In the genomic region with DNA sequence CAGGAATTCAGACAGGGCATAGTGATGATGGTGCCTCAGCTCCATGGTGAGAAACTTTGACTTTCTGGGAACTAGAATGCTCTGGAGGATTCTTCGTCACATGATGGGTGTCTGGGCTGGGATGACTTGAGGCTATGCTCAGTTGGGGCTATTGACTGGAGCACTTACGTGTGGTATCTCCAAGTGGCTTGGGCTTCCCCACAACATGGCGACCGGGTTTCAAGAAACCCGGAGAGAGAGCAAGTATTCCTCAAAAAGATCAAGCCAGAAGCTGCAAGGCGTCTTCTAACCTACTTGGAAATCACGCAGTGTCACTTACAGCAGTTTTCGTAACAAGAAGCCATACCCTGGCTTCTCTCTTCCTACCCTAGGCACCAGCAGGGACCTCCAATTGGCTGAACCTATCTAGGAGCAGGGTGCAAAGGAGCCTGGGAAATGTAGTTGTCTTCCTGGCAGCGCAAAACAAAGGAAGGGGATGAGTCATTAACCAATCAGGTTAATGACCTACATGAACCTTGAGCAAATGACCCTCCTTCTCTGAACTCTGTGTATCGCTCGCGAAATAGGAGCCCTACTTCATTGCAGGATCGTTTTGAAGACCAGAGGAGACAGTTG, we compare ENCODE assay signal across 26 cellular contexts. TPM values are rescaled to one million over a fixed set of nuclear protein-coding genes. Genes with fewer than 3 reads are reported as not detected.
DNase-seq lines count a peak whose midpoint lies in the region; ATAC-seq, FAIRE-seq and TF ChIP-seq lines count a peak whose summit lies in the region.
"Had no signal": no experiment of that assay in that cellular context is flagged by ENCODE, and none has a peak within 500 bp of the region (broad histone marks: within the 10 kb centered on the region; RNA-seq: fewer than 3 reads in every experiment).

No MANE protein-coding gene starts in this region.

- in situ Hi-C loops in GM12878 (cut with MboI) = no loop called here

- H3K4me1 ChIP-seq in GM23338 (ENCODE audit: insufficient read depth) (no peaks in the 10 kb centered on the region), GM12878 (ENCODE audit: control insufficient read depth, insufficient read depth, low read length) (peaks cover 5% of the 10 kb centered on the region; the same call in 1 of the 2 replicates), testis (no peaks in the 10 kb centered on the region)
- H3K4me1 ChIP-seq: breast epithelium had no signal

- peaks cover 6% of the 10 kb centered on the region for H3K9me3 Mint-ChIP-seq in activated naive CD4-positive, alpha-beta T cell treated with anti-CD3 and anti-CD28 coated beads, Interleukin-2, amount 50 U/mL, for 24 hours
- peaks cover 9% of the 10 kb centered on the region for H3K9me3 Mint-ChIP-seq in activated naive CD4-positive, alpha-beta T cell treated with anti-CD3 and anti-CD28 coated beads for 36 hours
- peaks cover 96% of the 10 kb centered on the region for H3K9me3 Mint-ChIP-seq in GM23338
- H3K9me3 Mint-ChIP-seq: IgD-negative memory B cell had no signal

- H3K9me3 ChIP-seq in GM12878 (replicated peaks; ENCODE audit: control insufficient read depth, insufficient read depth, low read length) = peaks cover 2% of the 10 kb centered on the region; the same call in 1 of the 3 replicates
- no peaks in the 10 kb centered on the region for H3K9me3 ChIP-seq in testis

- H3K27ac Mint-ChIP-seq in activated naive CD4-positive, alpha-beta T cell treated with anti-CD3 and anti-CD28 coated beads, Interleukin-2, amount 50 U/mL, for 24 hours = peak overlapping the region; percentile 64
- H3K27ac Mint-ChIP-seq in activated naive CD4-positive, alpha-beta T cell treated with anti-CD3 and anti-CD28 coated beads for 36 hours = no peak overlapping the region
- H3K27ac Mint-ChIP-seq in GM23338 = no peak overlapping the region

- H3F3A ChIP-seq in GM23338 (replicated peaks; ENCODE audit: low read depth) = no peaks in the 10 kb centered on the region

- H3K27me3 Mint-ChIP-seq in activated naive CD4-positive, alpha-beta T cell treated with anti-CD3 and anti-CD28 coated beads, Interleukin-2, amount 50 U/mL, for 24 hours = no peaks in the 10 kb centered on the region
- no peaks in the 10 kb centered on the region for H3K27me3 Mint-ChIP-seq in activated naive CD4-positive, alpha-beta T cell treated with anti-CD3 and anti-CD28 coated beads for 36 hours (ENCODE audit: low read depth)
- peaks cover 9% of the 10 kb centered on the region for H3K27me3 Mint-ChIP-seq in GM23338 (ENCODE audit: insufficient read depth, low read depth, poor library complexity)
- H3K27me3 Mint-ChIP-seq: IgD-negative memory B cell, naive B cell had no signal

- no peak overlapping the region for H3K9ac ChIP-seq in GM12878 (ENCODE audit: control insufficient read depth, insufficient read depth, low read length)

- no peak overlapping the region for H3K4me2 ChIP-seq in GM23338
- H3K4me2 ChIP-seq in GM12878 (ENCODE audit: control insufficient read depth, insufficient read depth) = no peak overlapping the region

- POLR2A ChIA-PET in GM12878 (lab: Charles Lee) = interaction anchor here (0.5 kb wide), 1 partner anchor 290 kb away, joined by 3 read pairs; no protein-coding TSS in a partner anchor

- H3K4me1 Mint-ChIP-seq in activated naive CD4-positive, alpha-beta T cell treated with anti-CD3 and anti-CD28 coated beads, Interleukin-2, amount 50 U/mL, for 24 hours = peaks cover 91% of the 10 kb centered on the region
- H3K4me1 Mint-ChIP-seq in activated naive CD4-positive, alpha-beta T cell treated with anti-CD3 and anti-CD28 coated beads for 36 hours (ENCODE audit: low read depth) = peaks cover 82% of the 10 kb centered on the region
- H3K4me1 Mint-ChIP-seq in GM23338 = no peaks in the 10 kb centered on the region

- H3K79me2 ChIP-seq in GM23338 (replicated peaks; ENCODE audit: insufficient read depth) = no peaks in the 10 kb centered on the region
- H3K79me2 ChIP-seq in GM12878 (ENCODE audit: control insufficient read depth, insufficient read depth, low read length) = peaks cover 62% of the 10 kb centered on the region

- intact Hi-C loops in activated naive CD4-positive, alpha-beta T cell treated with anti-CD3 and anti-CD28 coated beads for 36 hours (cut with micrococcal nuclease) = no loop called here
- intact Hi-C loops in GM12878 (cut with micrococcal nuclease; ENCODE audit: unreplicated experiment) (no loop called here), testis (cut with DNase I; ENCODE audit: low total_unique reads) (no loop called here)

- H3K9me2 ChIP-seq in GM23338 (ENCODE audit: insufficient read depth) = no peaks in the 10 kb centered on the region

- peaks cover 28% of the 10 kb centered on the region for H3K36me3 Mint-ChIP-seq in activated naive CD4-positive, alpha-beta T cell treated with anti-CD3 and anti-CD28 coated beads, Interleukin-2, amount 50 U/mL, for 24 hours
- peaks cover 62% of the 10 kb centered on the region for H3K36me3 Mint-ChIP-seq in activated naive CD4-positive, alpha-beta T cell treated with anti-CD3 and anti-CD28 coated beads for 36 hours (ENCODE audit: low read depth)
- H3K36me3 Mint-ChIP-seq in GM23338 (ENCODE audit: low read depth) = peaks cover 33% of the 10 kb centered on the region

- H3K4me3 ChIP-seq in GM23338 (no peak overlapping the region), GM12878 (no peak overlapping the region), testis (no peak overlapping the region)
- H3K4me3 ChIP-seq: breast epithelium, ovary had no signal

- H3K27me3 ChIP-seq in GM23338 (ENCODE audit: insufficient read depth) (no peaks in the 10 kb centered on the region), GM12878 (replicated peaks in 1 of 2; ENCODE audit: control insufficient read depth in 2 of 2, insufficient read depth in 2 of 2, low read length in 1 of 2) (no peaks in the 10 kb centered on the region), testis (no peaks in the 10 kb centered on the region)
- H3K27me3 ChIP-seq: breast epithelium, ovary had no signal

- TF ChIP-seq POLR2A in GM12878 (IDR thresholded peaks at IDR 0.05; ENCODE audit: low read depth, low read length) (no peak), testis (IDR thresholded peaks at IDR 0.05) (no peak)

- ATAC-seq in GM23338 = no peak
- no peak for ATAC-seq in GM12878
- no peak for ATAC-seq in HG03354 (IDR thresholded peaks at IDR 0.05; ENCODE audit: poor library complexity, severe bottlenecking, unreplicated experiment)
- ATAC-seq: activated T-cell treated with anti-CD3 and anti-CD28 coated beads, Interleukin-2, amount 50 U/mL, for 4 hours; esophagus mucosa had no signal

- H3K36me3 ChIP-seq in GM23338 (ENCODE audit: insufficient read depth) (no peaks in the 10 kb centered on the region), GM12878 (ENCODE audit: control insufficient read depth in 2 of 2, insufficient read depth in 2 of 2, low read length in 1 of 2) (peaks cover 5 to 6% of the 10 kb centered on the region in 2 experiments; a peak in 3 of 4 replicates), testis (ENCODE audit: low read depth, missing control alignments) (no peaks in the 10 kb centered on the region)
- H3K36me3 ChIP-seq: breast epithelium, ovary had no signal

- peak overlapping the region; percentile 74; the same call in 1 of the 2 replicates for H2AFZ ChIP-seq in GM23338
- H2AFZ ChIP-seq in GM12878 (ENCODE audit: control insufficient read depth, low read depth, low read length) = no peak overlapping the region

- DNase-seq in activated naive CD4-positive, alpha-beta T cell treated with anti-CD3 and anti-CD28 coated beads for 36 hours = no peak
- peak; percentile 53 for DNase-seq in GM23338 (ENCODE audit: low spot score)
- no peak for DNase-seq in GM12878 (ENCODE audit: low read depth, low spot score)
- DNase-seq in testis = peak; percentile 37
- no peak for DNase-seq in Ammon's horn (ENCODE audit: low spot score)
- DNase-seq: activated naive CD4-positive, alpha-beta T cell; activated T-cell treated with anti-CD3 and anti-CD28 coated beads, Interleukin-2, amount 50 U/mL, for 4 hours; amygdala; DMS153; effector memory CD4-positive, alpha-beta T cell; foreskin melanocyte; HCEC 1CT; naive B cell; NCI-H1436; NCI-H446 treated with DMSO at 0.1 percent for 48 hours; ovary; retina; T1000 had no signal

- FAIRE-seq in GM12878 (lab: Jason Lieb, UNC) = no peak
- FAIRE-seq: G401.6 had no signal

- CTCF ChIA-PET in activated naive CD4-positive, alpha-beta T cell treated with anti-CD3 and anti-CD28 coated beads for 36 hours (lab: Charles Lee) = no interaction called here
- CTCF ChIA-PET in GM12878 (lab: Yijun Ruan, JAX) = no interaction called here

- TF ChIP-seq EP300 in GM12878 (IDR thresholded peaks at IDR 0.05; ENCODE audit: borderline replicate concordance in 1 of 2, control insufficient read depth in 1 of 2, low read depth in 2 of 2, low read length in 2 of 2) = no peak

- H3K27ac ChIP-seq in GM23338 (ENCODE audit: low read depth) (no peak overlapping the region), GM12878 (ENCODE audit: control insufficient read depth, insufficient read depth) (no peak overlapping the region), testis (no peak overlapping the region)
- H3K27ac ChIP-seq: breast epithelium, C4-2B, ovary had no signal

- TSS peak; percentile 10 for BruUV-seq in GM12878 (replicated peaks; lab: Mats Ljungman, UMichigan)

- TF ChIP-seq RAD21 in GM12878 (IDR thresholded peaks at IDR 0.05; ENCODE audit: insufficient read depth, low read depth, low read length) = no peak

- no peak overlapping the region for H3K4me3 Mint-ChIP-seq in activated naive CD4-positive, alpha-beta T cell treated with anti-CD3 and anti-CD28 coated beads, Interleukin-2, amount 50 U/mL, for 24 hours
- H3K4me3 Mint-ChIP-seq in activated naive CD4-positive, alpha-beta T cell treated with anti-CD3 and anti-CD28 coated beads for 36 hours = no peak overlapping the region
- no peak overlapping the region for H3K4me3 Mint-ChIP-seq in GM23338
- H3K4me3 Mint-ChIP-seq: activated T-cell treated with anti-CD3 and anti-CD28 coated beads, Interleukin-2, amount 50 U/mL, for 4 hours had no signal

- RAD21 ChIA-PET in GM12878 (lab: Charles Lee; ENCODE audit: unreplicated experiment) = interaction anchor here (1.0 kb wide), 1 partner anchor 21 kb away, joined by 3 read pairs; no protein-coding TSS in a partner anchor

- H4K20me1 ChIP-seq in GM23338 (replicated peaks; ENCODE audit: insufficient read depth) (no peaks in the 10 kb centered on the region), GM12878 (ENCODE audit: control insufficient read depth, insufficient read depth) (peaks cover 3% of the 10 kb centered on the region; the same call in 1 of the 2 replicates)

- WGBS in GM12878 (ENCODE audit: insufficient coverage, insufficient replicate concordance, low lambda C conversion rate, missing lambda C conversion rate) = 98% methylated on average over 13 of the region's 13 CpGs
- 48 to 67% methylated on average over 13 of the region's 13 CpGs for WGBS in testis, 2 donors

- TF ChIP-seq CTCF in GM23338 (conservative IDR thresholded peaks at IDR 0.05; ENCODE audit: low read depth in 2 of 2) (no peak), GM12878 (IDR thresholded peaks at IDR 0.05 in 2 of 3, conservative IDR thresholded peaks at IDR 0.05 in 1 of 3; ENCODE audit: control insufficient read depth in 2 of 3, extremely low read depth in 1 of 3, insufficient read depth in 1 of 3, low read depth in 3 of 3, low read length in 3 of 3) (no peak), testis (IDR thresholded peaks at IDR 0.05) (no peak)

- SMC1A ChIA-PET in GM12878 (lab: Charles Lee; ENCODE audit: uncharacterized antibody, unreplicated experiment) = interaction anchor here (0.8 kb wide), 1 partner anchor 16 kb away, joined by 3 read pairs; no protein-coding TSS in a partner anchor

RNA-seq across cellular contexts. Expression of gene VAV1, which starts 22.4 kb away (rescaled TPM):
- 100 to 1,000 TPM in 1 of 2 experiments, 10 to 100 TPM in 1; 93.6 to 103 TPM for total RNA-seq in activated naive CD4-positive, alpha-beta T cell treated with anti-CD3 and anti-CD28 coated beads for 36 hours
- total RNA-seq in GM23338 (2014; rRNA removed; shearing (Covaris generic)) = 1.7 and 1.8 TPM in 2 replicates
- polyA plus RNA-seq in GM23338 (2016; fragmentation: Nextera tagmentation; extraction: Ambion mirVana) (0.82 and 1.0 TPM in 2 replicates), GM12878 (2011; rRNA removed) (21.9 and 36.9 TPM in 2 replicates), GM12878 (2014; fragmentation: Illumina TruSeq; extraction: Trizol) (31.2 and 47.2 TPM in 2 replicates), GM12878 (2014; fragmentation: Nextera tagmentation; extraction: Ambion mirVana) (1 to 10 TPM; 1.6 to 4.3 TPM), GM12878 (2014; rRNA removed) (48.5 and 52.7 TPM in 2 replicates), GM12878 (2016; fragmentation: Nextera tagmentation; extraction: Ambion mirVana) (10 to 100 TPM; 15.0 to 15.9 TPM), testis (ENCODE audit: insufficient read depth, low read depth, low replicate concordance) (8.9 TPM)
- total RNA-seq in GM12878 (2013; cell fraction: nucleolus; rRNA removed) = 110 and 115 TPM in 2 replicates
- total RNA-seq in GM12878 (2014; rRNA removed) (46.4 and 50.7 TPM in 2 replicates), GM12878 (2014; rRNA removed; fragmentation: Illumina TruSeq; extraction: Trizol) (39.9 and 44.5 TPM in 2 replicates), GM12878 (2021) (65.4 and 76.8 TPM in 2 replicates), testis (1 to 10 TPM; 1.1 to 4.5 TPM)
- 25.3 TPM for polyA plus RNA-seq in GM12878 (2011; ENCODE audit: low read depth)
- polyA plus RNA-seq in GM12878 (2011; cell fraction: cytosol; rRNA removed) = 34.2 and 36.5 TPM in 2 replicates
- 72.6 and 89.0 TPM in 2 replicates for polyA plus RNA-seq in GM12878 (2011; cell fraction: nucleus; rRNA removed)
- 40.7 and 41.8 TPM in 2 replicates for polyA plus RNA-seq in GM12878 (2012)
- 51.5 and 71.1 TPM in 2 replicates for polyA minus RNA-seq in GM12878 (2011; rRNA and poly(A)+ RNA removed)
- 14.2 and 18.7 TPM in 2 replicates for polyA minus RNA-seq in GM12878 (2011; cell fraction: cytosol; rRNA and poly(A)+ RNA removed)
- polyA minus RNA-seq in GM12878 (2011; cell fraction: nucleus; rRNA and poly(A)+ RNA removed) = 61.3 and 87.1 TPM in 2 replicates
- total RNA-seq: M059J had no signal

RNA-seq across cellular contexts. Expression of gene SH2D3A, which starts 27.7 kb away (rescaled TPM):
- total RNA-seq in activated naive CD4-positive, alpha-beta T cell treated with anti-CD3 and anti-CD28 coated beads for 36 hours = 10 to 100 TPM; 23.2 to 24.9 TPM
- 25.6 and 38.4 TPM in 2 replicates for total RNA-seq in GM23338 (2014; rRNA removed; shearing (Covaris generic))
- polyA plus RNA-seq in GM23338 (2016; fragmentation: Nextera tagmentation; extraction: Ambion mirVana) (20.7 and 24.6 TPM in 2 replicates), GM12878 (2011; rRNA removed) (4.9 and 6.6 TPM in 2 replicates), GM12878 (2014; fragmentation: Illumina TruSeq; extraction: Trizol) (3.4 and 7.7 TPM in 2 replicates), GM12878 (2014; fragmentation: Nextera tagmentation; extraction: Ambion mirVana) (1 to 10 TPM in 1 of 2 experiments, under 1 TPM in 1; 0.77 to 1.4 TPM), GM12878 (2014; rRNA removed) (24.4 and 24.7 TPM in 2 replicates), GM12878 (2016; fragmentation: Nextera tagmentation; extraction: Ambion mirVana) (10 to 100 TPM; 10.3 to 12.9 TPM), testis (ENCODE audit: insufficient read depth, low read depth, low replicate concordance) (12.8 TPM)
- total RNA-seq in GM12878 (2013; cell fraction: nucleolus; rRNA removed) = 22.3 and 28.0 TPM in 2 replicates
- total RNA-seq in GM12878 (2014; rRNA removed) (16.8 and 20.6 TPM in 2 replicates), GM12878 (2014; rRNA removed; fragmentation: Illumina TruSeq; extraction: Trizol) (6.0 and 8.7 TPM in 2 replicates), GM12878 (2021) (18.8 and 20.6 TPM in 2 replicates), testis (1 to 10 TPM; 7.4 to 7.5 TPM)
- 3.4 TPM for polyA plus RNA-seq in GM12878 (2011; ENCODE audit: low read depth)
- 9.7 and 13.5 TPM in 2 replicates for polyA plus RNA-seq in GM12878 (2011; cell fraction: cytosol; rRNA removed)
- 23.6 and 26.4 TPM in 2 replicates for polyA plus RNA-seq in GM12878 (2011; cell fraction: nucleus; rRNA removed)
- polyA plus RNA-seq in GM12878 (2012) = 9.2 and 9.4 TPM in 2 replicates
- 5.2 and 14.0 TPM in 2 replicates for polyA minus RNA-seq in GM12878 (2011; rRNA and poly(A)+ RNA removed)
- polyA minus RNA-seq in GM12878 (2011; cell fraction: cytosol; rRNA and poly(A)+ RNA removed) = 2.8 and 4.4 TPM in 2 replicates
- 12.5 and 12.8 TPM in 2 replicates for polyA minus RNA-seq in GM12878 (2011; cell fraction: nucleus; rRNA and poly(A)+ RNA removed)
- total RNA-seq: M059J had no signal

RNA-seq across cellular contexts. Expression of gene TRIP10, which starts 55.4 kb away (rescaled TPM):
- total RNA-seq in activated naive CD4-positive, alpha-beta T cell treated with anti-CD3 and anti-CD28 coated beads for 36 hours = 10 to 100 TPM; 56.2 to 61.1 TPM
- total RNA-seq in GM23338 (2014; rRNA removed; shearing (Covaris generic)) = 46.2 and 56.8 TPM in 2 replicates
- polyA plus RNA-seq in GM23338 (2016; fragmentation: Nextera tagmentation; extraction: Ambion mirVana) = 65.4 and 68.5 TPM in 2 replicates
- total RNA-seq in GM12878 (2013; cell fraction: nucleolus; rRNA removed) = 35.0 and 37.1 TPM in 2 replicates
- 34.6 and 39.5 TPM in 2 replicates for total RNA-seq in GM12878 (2014; rRNA removed)
- 28.1 and 28.5 TPM in 2 replicates for total RNA-seq in GM12878 (2014; rRNA removed; fragmentation: Illumina TruSeq; extraction: Trizol)
- 48.6 and 52.7 TPM in 2 replicates for total RNA-seq in GM12878 (2021)
- 18.9 TPM for polyA plus RNA-seq in GM12878 (2011; ENCODE audit: low read depth)
- 30.1 and 44.0 TPM in 2 replicates for polyA plus RNA-seq in GM12878 (2011; rRNA removed)
- 35.9 and 44.6 TPM in 2 replicates for polyA plus RNA-seq in GM12878 (2011; cell fraction: cytosol; rRNA removed)
- polyA plus RNA-seq in GM12878 (2011; cell fraction: nucleus; rRNA removed) = 86.8 and 103 TPM in 2 replicates
- 42.0 and 53.2 TPM in 2 replicates for polyA plus RNA-seq in GM12878 (2012)
- 34.7 and 38.5 TPM in 2 replicates for polyA plus RNA-seq in GM12878 (2014; fragmentation: Illumina TruSeq; extraction: Trizol)
- 1 to 10 TPM in 1 of 2 experiments, under 1 TPM in 1; 0.79 to 2.2 TPM for polyA plus RNA-seq in GM12878 (2014; fragmentation: Nextera tagmentation; extraction: Ambion mirVana)
- polyA plus RNA-seq in GM12878 (2014; rRNA removed) = 54.5 and 56.3 TPM in 2 replicates
- polyA plus RNA-seq in GM12878 (2016; fragmentation: Nextera tagmentation; extraction: Ambion mirVana) = 10 to 100 TPM; 26.6 to 30.4 TPM
- 18.0 and 29.1 TPM in 2 replicates for polyA minus RNA-seq in GM12878 (2011; rRNA and poly(A)+ RNA removed)
- 17.6 and 19.0 TPM in 2 replicates for polyA minus RNA-seq in GM12878 (2011; cell fraction: cytosol; rRNA and poly(A)+ RNA removed)
- polyA minus RNA-seq in GM12878 (2011; cell fraction: nucleus; rRNA and poly(A)+ RNA removed) = 16.3 and 21.9 TPM in 2 replicates
- 10 to 100 TPM; 60.4 to 62.7 TPM for total RNA-seq in testis
- 65.8 TPM for polyA plus RNA-seq in testis (ENCODE audit: insufficient read depth, low read depth, low replicate concordance)

RNA-seq across cellular contexts. Expression of gene GPR108, which starts 57.5 kb away (rescaled TPM):
- 10 to 100 TPM; 54.0 to 59.9 TPM for total RNA-seq in activated naive CD4-positive, alpha-beta T cell treated with anti-CD3 and anti-CD28 coated beads for 36 hours
- 42.6 and 57.9 TPM in 2 replicates for total RNA-seq in GM23338 (2014; rRNA removed; shearing (Covaris generic))
- polyA plus RNA-seq in GM23338 (2016; fragmentation: Nextera tagmentation; extraction: Ambion mirVana) (44.8 and 45.9 TPM in 2 replicates), GM12878 (2011; rRNA removed) (33.6 and 56.2 TPM in 2 replicates), GM12878 (2014; fragmentation: Illumina TruSeq; extraction: Trizol) (28.9 and 56.1 TPM in 2 replicates), GM12878 (2014; fragmentation: Nextera tagmentation; extraction: Ambion mirVana) (10 to 100 TPM in 1 of 2 experiments, 1 to 10 TPM in 1; 4.4 to 17.6 TPM), GM12878 (2014; rRNA removed) (81.1 and 87.2 TPM in 2 replicates), GM12878 (2016; fragmentation: Nextera tagmentation; extraction: Ambion mirVana) (10 to 100 TPM; 57.9 to 63.1 TPM), testis (ENCODE audit: insufficient read depth, low read depth, low replicate concordance) (105 TPM)
- 37.2 and 42.9 TPM in 2 replicates for total RNA-seq in GM12878 (2013; cell fraction: nucleolus; rRNA removed)
- total RNA-seq in GM12878 (2014; rRNA removed) (63.1 and 67.7 TPM in 2 replicates), GM12878 (2014; rRNA removed; fragmentation: Illumina TruSeq; extraction: Trizol) (42.7 and 43.8 TPM in 2 replicates), GM12878 (2021) (64.7 and 71.0 TPM in 2 replicates), testis (10 to 100 TPM; 61.8 to 87.1 TPM)
- 17.1 TPM for polyA plus RNA-seq in GM12878 (2011; ENCODE audit: low read depth)
- polyA plus RNA-seq in GM12878 (2011; cell fraction: cytosol; rRNA removed) = 81.3 and 87.6 TPM in 2 replicates
- polyA plus RNA-seq in GM12878 (2011; cell fraction: nucleus; rRNA removed) = 178 and 218 TPM in 2 replicates
- polyA plus RNA-seq in GM12878 (2012) = 53.1 and 59.7 TPM in 2 replicates
- 74.5 TPM in 2 replicates for polyA minus RNA-seq in GM12878 (2011; rRNA and poly(A)+ RNA removed)
- 17.3 and 27.0 TPM in 2 replicates for polyA minus RNA-seq in GM12878 (2011; cell fraction: cytosol; rRNA and poly(A)+ RNA removed)
- polyA minus RNA-seq in GM12878 (2011; cell fraction: nucleus; rRNA and poly(A)+ RNA removed) = 32.6 and 40.9 TPM in 2 replicates

Comparison
In these comparisons a context has a peak if more than half of its experiments do, and no peak if none do; other contexts are left out.
1. DNase-seq: peak in GM23338 (single experiment) and testis (single experiment); none in activated naive CD4-positive, alpha-beta T cell treated with anti-CD3 and anti-CD28 coated beads for 36 hours (single experiment), GM12878 (single experiment) and Ammon's horn (single experiment).
2. RNA of gene VAV1, which starts 22.4 kb away (total RNA-seq): 93.6 to 103 TPM in activated naive CD4-positive, alpha-beta T cell treated with anti-CD3 and anti-CD28 coated beads for 36 hours and 39.9 to 115 TPM in GM12878; 1.1 to 4.5 TPM in testis and 1.7 to 1.8 TPM in GM23338; every median in the first group is over 4 times any median in the second.